1 cellular context compared by ENCODE assay signal in the genomic region with DNA sequence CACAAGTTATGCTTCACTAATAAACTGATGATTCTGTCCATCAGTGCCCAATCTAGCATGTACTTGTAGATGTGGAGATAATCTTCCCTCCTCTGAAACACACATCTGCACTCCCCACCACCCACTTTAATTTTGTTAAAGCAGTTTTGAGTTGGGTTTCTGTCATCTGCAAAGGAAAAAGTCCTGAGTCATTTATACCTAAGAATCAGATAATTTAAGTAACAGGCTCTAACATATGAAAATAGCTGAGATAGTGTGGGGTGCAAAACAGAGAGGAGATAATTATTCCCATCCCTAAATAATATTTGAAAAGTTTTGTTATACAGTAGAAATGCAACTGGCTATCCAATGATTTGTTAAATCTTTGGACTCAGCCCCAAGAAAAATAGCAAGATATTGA.
TF ChIP-seq lines count a peak whose summit lies in the region.

No MANE protein-coding gene starts in this region.

TF ChIP-seq in SK-N-SH, 30 proteins besides CTCF, POLR2A, EP300 and RAD21 (continued from another document):
- TF ChIP-seq, protein P1, sequence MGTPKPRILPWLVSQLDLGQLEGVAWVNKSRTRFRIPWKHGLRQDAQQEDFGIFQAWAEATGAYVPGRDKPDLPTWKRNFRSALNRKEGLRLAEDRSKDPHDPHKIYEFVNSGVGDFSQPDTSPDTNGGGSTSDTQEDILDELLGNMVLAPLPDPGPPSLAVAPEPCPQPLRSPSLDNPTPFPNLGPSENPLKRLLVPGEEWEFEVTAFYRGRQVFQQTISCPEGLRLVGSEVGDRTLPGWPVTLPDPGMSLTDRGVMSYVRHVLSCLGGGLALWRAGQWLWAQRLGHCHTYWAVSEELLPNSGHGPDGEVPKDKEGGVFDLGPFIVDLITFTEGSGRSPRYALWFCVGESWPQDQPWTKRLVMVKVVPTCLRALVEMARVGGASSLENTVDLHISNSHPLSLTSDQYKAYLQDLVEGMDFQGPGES (IDR thresholded peaks at IDR 0.05; ENCODE audit: low read depth, low read length) = no peak
- TF ChIP-seq TEAD4 (IDR thresholded peaks at IDR 0.05; ENCODE audit: borderline replicate concordance, insufficient read depth) = no peak
